ENCODE assay signal across 1 cellular context in genomic region chr18:13112982-13113381, GRCh38.
TF ChIP-seq lines count a peak whose summit lies in the region.

No MANE protein-coding gene starts in this region.

TF ChIP-seq in H1, 55 proteins besides CTCF, POLR2A, EP300 and RAD21 (continued from another document):
- no peak for TF ChIP-seq ATF2 (IDR thresholded peaks at IDR 0.05; ENCODE audit: low read length)
- no peak for TF ChIP-seq CBX8 (IDR thresholded peaks at IDR 0.05; ENCODE audit: borderline replicate concordance, low read depth, low read length)
- TF ChIP-seq NRF1 (IDR thresholded peaks at IDR 0.05; ENCODE audit: low read depth, low read length): no peak
- no peak for TF ChIP-seq KDM5A (IDR thresholded peaks at IDR 0.05; ENCODE audit: low read length)
- TF ChIP-seq TCF12 (IDR thresholded peaks at IDR 0.05; ENCODE audit: low read depth, low read length): no peak
- no peak for TF ChIP-seq MAFK (IDR thresholded peaks at IDR 0.05; ENCODE audit: low read depth, low read length)
- TF ChIP-seq CHD2 (IDR thresholded peaks at IDR 0.05; ENCODE audit: low read length): no peak
